In the genomic region with DNA sequence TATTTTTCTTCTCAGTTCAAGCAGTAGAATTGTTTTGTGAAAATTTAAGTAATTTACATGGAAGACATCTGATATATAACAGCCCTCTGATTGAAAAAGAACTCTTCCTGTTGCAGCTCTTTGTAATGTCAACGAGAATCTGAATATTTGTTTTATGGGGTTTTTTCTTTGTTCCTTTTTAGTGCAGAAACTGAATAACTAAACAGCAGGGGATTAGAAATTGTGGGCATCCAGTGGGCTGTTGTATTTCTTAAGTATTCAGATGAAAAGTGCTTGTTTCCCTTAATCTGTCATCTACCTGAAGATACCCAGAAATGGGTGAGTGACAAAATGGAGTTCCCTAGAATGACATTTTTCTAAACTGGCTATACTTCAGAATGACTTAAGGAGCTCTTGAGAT, we compare ENCODE assay signal across 26 cellular contexts.
"Had no signal": no experiment of that assay in that cellular context is flagged by ENCODE, and none has a peak within 500 bp of the region (broad histone marks: within the 10 kb centered on the region; RNA-seq: fewer than 3 reads in every experiment).

No MANE protein-coding gene starts in this region.

- H3K9me3 ChIP-seq: gastroesophageal sphincter, psoas muscle, thoracic aorta had no signal

- H3K9me3 Mint-ChIP-seq: activated naive CD4-positive, alpha-beta T cell treated with anti-CD3 and anti-CD28 coated beads, Interleukin-2, amount 50 U/mL, for 72 hours; natural killer cell had no signal

- H3K4me1 ChIP-seq: parathyroid adenoma, psoas muscle had no signal

- H3K27me3 Mint-ChIP-seq: activated CD8-positive, alpha-beta memory T cell treated with anti-CD3 and anti-CD28 coated beads, Interleukin-2, amount 10 ng/mL, durations not matched to agents 7 days and 5 days had no signal

- H3K4me2 ChIP-seq: hepatocyte, neural progenitor cell had no signal

- DNase-seq: activated CD4-positive, alpha-beta T cell treated with anti-CD3 and anti-CD28 coated beads for 48 hours; activated CD8-positive, alpha-beta memory T cell treated with anti-CD3 and anti-CD28 coated beads, Interleukin-2, amount 10 ng/mL, durations not matched to agents 7 days and 5 days; activated CD8-positive, alpha-beta T cell treated with anti-CD3 and anti-CD28 coated beads, Interleukin-2, amount 10 ng/mL, durations not matched to agents 7 days and 5 days; activated naive CD4-positive, alpha-beta T cell; activated T-cell treated with anti-CD3 and anti-CD28 coated beads, Interleukin-2, amount 50 U/mL, for 48 hours; anterior cingulate cortex; dorsolateral prefrontal cortex; effector memory CD4-positive, alpha-beta T cell; islet precursor cell; left ventricle myocardium superior; natural killer cell; occipital lobe; psoas muscle; stimulated activated CD4-positive, alpha-beta T cell treated with anti-CD3 and anti-CD28 coated beads, Interleukin-15, amount 100 ng/mL, for 24 hours; stimulated activated CD4-positive, alpha-beta T cell treated with anti-CD3 and anti-CD28 coated beads, Interleukin-2, amount 100 ng/mL, for 24 hours; stimulated activated naive CD8-positive, alpha-beta T cell treated with anti-CD3 and anti-CD28 coated beads, Interleukin-15, Interleukin-2, amounts not matched to agents 100 U/mL and 50 U/mL, for 24 hours; T-helper 1 cell; trophoblast cell had no signal

- H3K36me3 Mint-ChIP-seq: activated naive CD4-positive, alpha-beta T cell treated with anti-CD3 and anti-CD28 coated beads, Interleukin-2, amount 50 U/mL, for 72 hours; natural killer cell had no signal

- H3K4me3 ChIP-seq: coronary artery, dorsolateral prefrontal cortex, gastroesophageal sphincter, hepatocyte, neural progenitor cell, psoas muscle, thoracic aorta had no signal

- H3K9ac ChIP-seq: neural progenitor cell, parathyroid adenoma had no signal

- ATAC-seq: activated CD8-positive, alpha-beta memory T cell treated with anti-CD3 and anti-CD28 coated beads, Interleukin-2, amount 10 ng/mL, durations not matched to agents 7 days and 5 days; activated CD8-positive, alpha-beta T cell treated with anti-CD3 and anti-CD28 coated beads, Interleukin-2, amount 10 ng/mL, durations not matched to agents 7 days and 5 days; activated naive CD4-positive, alpha-beta T cell treated with anti-CD3 and anti-CD28 coated beads, Interleukin-2, amount 50 U/mL, for 72 hours; gastroesophageal sphincter; left ventricle myocardium superior; natural killer cell; psoas muscle; stimulated activated naive CD8-positive, alpha-beta T cell treated with anti-CD3 and anti-CD28 coated beads, Interleukin-15, Interleukin-2, amounts not matched to agents 100 U/mL and 50 U/mL, for 24 hours had no signal

- H3K79me2 ChIP-seq: parathyroid adenoma had no signal

- H3K36me3 ChIP-seq: gastroesophageal sphincter, neural progenitor cell, thoracic aorta had no signal

- H2AFZ ChIP-seq: hepatocyte, neural progenitor cell, parathyroid adenoma had no signal

- H3K27ac ChIP-seq: coronary artery, gastroesophageal sphincter, hepatocyte, neural progenitor cell, parathyroid adenoma, psoas muscle, thoracic aorta had no signal

- H3K27me3 ChIP-seq: dorsolateral prefrontal cortex, gastroesophageal sphincter, hepatocyte, neural progenitor cell had no signal

- FAIRE-seq: urothelium cell line had no signal

- H3K27ac Mint-ChIP-seq: activated CD8-positive, alpha-beta memory T cell treated with anti-CD3 and anti-CD28 coated beads, Interleukin-2, amount 10 ng/mL, durations not matched to agents 7 days and 5 days; activated CD8-positive, alpha-beta T cell treated with anti-CD3 and anti-CD28 coated beads, Interleukin-2, amount 10 ng/mL, durations not matched to agents 7 days and 5 days; natural killer cell; neural progenitor cell had no signal

- H3K4me3 Mint-ChIP-seq: activated CD8-positive, alpha-beta memory T cell treated with anti-CD3 and anti-CD28 coated beads, Interleukin-2, amount 10 ng/mL, durations not matched to agents 7 days and 5 days; activated CD8-positive, alpha-beta T cell treated with anti-CD3 and anti-CD28 coated beads, Interleukin-2, amount 10 ng/mL, durations not matched to agents 7 days and 5 days; natural killer cell; neural progenitor cell had no signal
